In genomic region chr22:46370584-46371373, GRCh38 we compare ENCODE assay signal across 16 cellular contexts.
DNase-seq lines count a peak whose midpoint lies in the region; ATAC-seq and TF ChIP-seq lines count a peak whose summit lies in the region.
"Had no signal": no experiment of that assay in that cellular context is flagged by ENCODE, and none has a peak within 500 bp of the region (broad histone marks: within the 10 kb centered on the region; RNA-seq: fewer than 3 reads in every experiment).

No MANE protein-coding gene starts in this region.

- no peaks in the 10 kb centered on the region for H3K9me3 ChIP-seq in MM.1S (replicated peaks; ENCODE audit: insufficient read depth, low read length)
- H3K9me3 ChIP-seq: MG63 had no signal

- H4K20me1 ChIP-seq in MM.1S (ENCODE audit: insufficient read depth, low read length): no peaks in the 10 kb centered on the region

- peaks cover 4% of the 10 kb centered on the region; the same call in 1 of the 2 replicates for H3F3A ChIP-seq in MM.1S (ENCODE audit: insufficient read depth, low read length)

- H3K4me3 Mint-ChIP-seq in effector memory CD8-positive, alpha-beta T cell: peak overlapping the region; percentile 81 to 82
- H3K4me3 Mint-ChIP-seq: nephron had no signal

- peaks cover 8% of the 10 kb centered on the region; the same call in 1 of the 2 replicates for H3K27me3 ChIP-seq in MM.1S (replicated peaks; ENCODE audit: insufficient read depth, low read length)
- H3K27me3 ChIP-seq: MG63 had no signal

- peak overlapping the region; percentile 94 to 95 for H3K27ac Mint-ChIP-seq in effector memory CD8-positive, alpha-beta T cell
- H3K27ac Mint-ChIP-seq: activated T-helper 2 cell treated with anti-CD3 and anti-CD28 coated beads, Interferon-gamma antibody, Interleukin-2, Interleukin-4, amounts not matched to agents 10 μg/mL and 5 μg/mL and 100 μg/mL, durations not matched to agents 14 hours and 24 hours and 36 hours had no signal

- H3K4me1 ChIP-seq in MM.1S (ENCODE audit: low read length): peaks cover 25% of the 10 kb centered on the region

- no peaks in the 10 kb centered on the region for H3K79me2 ChIP-seq in MM.1S (ENCODE audit: low read length)

- H3K36me3 Mint-ChIP-seq in effector memory CD8-positive, alpha-beta T cell (ENCODE audit: insufficient read depth): peaks cover 9% of the 10 kb centered on the region

- no peaks in the 10 kb centered on the region for H3K36me3 ChIP-seq in MM.1S (replicated peaks; ENCODE audit: insufficient read depth, low read length)
- H3K36me3 ChIP-seq: MG63, WERI-Rb-1 had no signal

- DNase-seq in NCI-H510A treated with DMSO at 0.1 percent for 48 hours (lab: John Stamatoyannopoulos, UW) (peak; percentile 4), NCI-H510A (lab: John Stamatoyannopoulos, UW) (no peak), MM.1S (peak; percentile 19), NCI-H82 (lab: John Stamatoyannopoulos, UW) (no peak), NCI-H774 (lab: John Stamatoyannopoulos, UW) (no peak)
- peak; percentile 77 to 78 (median 78) for DNase-seq in effector memory CD8-positive, alpha-beta T cell
- DNase-seq in stimulated activated CD8-positive, alpha-beta memory T cell treated with anti-CD3 and anti-CD28 coated beads, Interleukin-12 subunit alpha, Interleukin-12 subunit beta, amount 100 ng/mL, for 1 hour (ENCODE audit: low read depth): peak; percentile 33
- DNase-seq: 8988T; glutamatergic neuron; MG63; stimulated activated CD4-positive, alpha-beta T cell treated with anti-CD3 and anti-CD28 coated beads, Interleukin-4, amount 100 ng/mL, for 24 hours; WERI-Rb-1 had no signal

- peaks cover under 1 to 9% of the 10 kb centered on the region in 2 donors for H3K9me3 Mint-ChIP-seq in effector memory CD8-positive, alpha-beta T cell
- H3K9me3 Mint-ChIP-seq: activated T-helper 2 cell treated with anti-CD3 and anti-CD28 coated beads, Interferon-gamma antibody, Interleukin-2, Interleukin-4, amounts not matched to agents 10 μg/mL and 5 μg/mL and 100 μg/mL, durations not matched to agents 14 hours and 24 hours and 36 hours had no signal

- no peak overlapping the region for H3K9ac ChIP-seq in MM.1S (ENCODE audit: low read length)

- no peaks in the 10 kb centered on the region for H3K27me3 Mint-ChIP-seq in effector memory CD8-positive, alpha-beta T cell

- no peak for TF ChIP-seq CTCF in MM.1S (IDR thresholded peaks at IDR 0.05; ENCODE audit: low read length)

- peak overlapping the region; percentile 42; the same call in 1 of the 2 replicates for H2AFZ ChIP-seq in MM.1S (ENCODE audit: low read length)

- H3K4me3 ChIP-seq in MM.1S (ENCODE audit: low read length): no peak overlapping the region
- H3K4me3 ChIP-seq: MG63 had no signal

- H3K9me2 ChIP-seq in MM.1S (replicated peaks; ENCODE audit: insufficient read depth, low read length): no peaks in the 10 kb centered on the region

- 0 out of 2 replicates have a peak overlapping the region, but pooled peaks have one; percentile 10 for H3K4me2 ChIP-seq in MM.1S (ENCODE audit: low read depth, low read length)

- peaks cover 53 to 63% of the 10 kb centered on the region in 2 donors for H3K4me1 Mint-ChIP-seq in effector memory CD8-positive, alpha-beta T cell (ENCODE audit: low read depth in 2 of 2)

- ATAC-seq in effector memory CD8-positive, alpha-beta T cell (replicated peaks): peak; percentile 80
- no peak for ATAC-seq in HG03469 (IDR thresholded peaks at IDR 0.05; ENCODE audit: unreplicated experiment)
- ATAC-seq: right cardiac atrium had no signal

- H3K27ac ChIP-seq in MM.1S (ENCODE audit: low read length): no peak overlapping the region
- H3K27ac ChIP-seq: WERI-Rb-1 had no signal

Comparison
In these comparisons a context has a peak if more than half of its experiments do, and no peak if none do; other contexts are left out.
1. DNase-seq: peak in NCI-H510A treated with DMSO at 0.1 percent for 48 hours (single experiment), MM.1S (single experiment), effector memory CD8-positive, alpha-beta T cell (3 of 3) and stimulated activated CD8-positive, alpha-beta memory T cell treated with anti-CD3 and anti-CD28 coated beads, Interleukin-12 subunit alpha, Interleukin-12 subunit beta, amount 100 ng/mL, for 1 hour (single experiment); none in NCI-H510A (single experiment), NCI-H82 (single experiment) and NCI-H774 (single experiment).